19 cellular contexts compared by ENCODE assay signal in the genomic region with DNA sequence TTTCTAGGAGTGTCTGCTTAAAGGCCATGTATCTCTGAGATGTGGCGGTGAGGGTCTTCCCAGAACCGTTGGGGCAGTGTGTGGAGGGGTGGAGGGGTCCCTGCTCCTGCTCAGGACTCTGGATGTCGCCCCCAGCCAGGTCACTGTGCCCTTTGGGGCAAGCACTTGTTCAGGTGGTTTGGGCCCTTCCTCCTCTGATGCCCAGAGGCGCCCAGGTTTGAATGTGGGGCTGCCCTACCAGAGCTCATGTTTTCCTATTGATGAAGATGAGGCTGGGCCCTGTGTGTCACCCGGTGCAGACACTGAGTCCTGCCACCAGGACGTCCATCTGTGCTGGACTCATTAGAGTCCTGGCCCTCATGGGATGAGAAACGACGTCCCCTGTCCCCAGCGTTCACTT.
"Had no signal": no experiment of that assay in that cellular context is flagged by ENCODE, and none has a peak within 500 bp of the region (broad histone marks: within the 10 kb centered on the region; RNA-seq: fewer than 3 reads in every experiment).

No MANE protein-coding gene starts in this region.

- H3K9me3 Mint-ChIP-seq: natural killer cell treated with Interleukin-12 subunit alpha and Interleukin-12 subunit beta and Interleukin-15 and Interleukin-18, amount 100 ng/mL, for 72 hours had no signal

- H3K27ac ChIP-seq: colonic mucosa, heart left ventricle, parathyroid adenoma, psoas muscle, skin epidermis had no signal

- H3K4me3 Mint-ChIP-seq: natural killer cell treated with Interleukin-12 subunit alpha and Interleukin-12 subunit beta and Interleukin-15 and Interleukin-18, amount 100 ng/mL, for 72 hours had no signal

- DNase-seq: colonic mucosa; dermis blood vessel endothelial cell; hippocampal formation; left ventricle myocardium superior; mesenchymal stem cell; midbrain; retina; stimulated activated CD4-positive, alpha-beta T cell treated with anti-CD3 and anti-CD28 coated beads, Interleukin-12 subunit alpha, Interleukin-12 subunit beta, amount 100 ng/mL, for 4 hours; stimulated activated naive CD4-positive, alpha-beta T cell treated with Interleukin-2 at 50 U/mL for 16 hours; trophoblast cell had no signal

- FAIRE-seq: frontal cortex had no signal

- H3K27me3 Mint-ChIP-seq: natural killer cell treated with Interleukin-12 subunit alpha and Interleukin-12 subunit beta and Interleukin-15 and Interleukin-18, amount 100 ng/mL, for 72 hours had no signal

- H3K27ac Mint-ChIP-seq: natural killer cell treated with Interleukin-12 subunit alpha and Interleukin-12 subunit beta and Interleukin-15 and Interleukin-18, amount 100 ng/mL, for 72 hours had no signal

- H3K79me2 ChIP-seq: parathyroid adenoma had no signal

- H3K27me3 ChIP-seq: colonic mucosa, heart left ventricle had no signal

- ATAC-seq: heart left ventricle; left colon; left ventricle myocardium superior; natural killer cell treated with Interleukin-12 subunit alpha and Interleukin-12 subunit beta and Interleukin-15 and Interleukin-18, amount 100 ng/mL, for 72 hours; psoas muscle; sciatic nerve had no signal

- H3K9ac ChIP-seq: parathyroid adenoma had no signal

- H3K36me3 ChIP-seq: colonic mucosa, heart left ventricle had no signal

- H3K4me1 ChIP-seq: colonic mucosa, heart left ventricle had no signal

- H2AFZ ChIP-seq: parathyroid adenoma had no signal

- H3K36me3 Mint-ChIP-seq: natural killer cell treated with Interleukin-12 subunit alpha and Interleukin-12 subunit beta and Interleukin-15 and Interleukin-18, amount 100 ng/mL, for 72 hours had no signal

- H3K9me3 ChIP-seq: colonic mucosa, heart left ventricle, psoas muscle had no signal

- H3K4me3 ChIP-seq: colonic mucosa, heart left ventricle, lung, psoas muscle, skin epidermis had no signal
